Comparison of ENCODE assay signal across 14 cellular contexts in genomic region chr7:113918946-113919345, GRCh38. TPM values are rescaled to one million over a fixed set of nuclear protein-coding genes. Genes with fewer than 3 reads are reported as not detected.
DNase-seq lines count a peak whose midpoint lies in the region; ATAC-seq and TF ChIP-seq lines count a peak whose summit lies in the region.
"Had no signal": no experiment of that assay in that cellular context is flagged by ENCODE, and none has a peak within 500 bp of the region (broad histone marks: within the 10 kb centered on the region; RNA-seq: fewer than 3 reads in every experiment).

TSS of gene PPP1R3A (minus strand) at chr7:113919009. CDS start at chr7:113918996, 13 bp downstream.

- H3K27ac Mint-ChIP-seq in progenitor cell of endocrine pancreas = peak within 1 kb of the TSS; percentile 1
- H3K27ac Mint-ChIP-seq: activated naive CD8-positive, alpha-beta T cell; T-helper 2 cell treated with Interferon-gamma antibody and Interleukin-4, amounts not matched to agents 5 μg/mL and 100 μg/mL, for 36 hours had no signal

- H3K9me3 Mint-ChIP-seq in progenitor cell of endocrine pancreas (ENCODE audit: low read depth) = peaks cover 3% of the 10 kb centered on the region
- H3K9me3 Mint-ChIP-seq: IgD-negative memory B cell; T-helper 2 cell treated with Interferon-gamma antibody and Interleukin-4, amounts not matched to agents 5 μg/mL and 100 μg/mL, for 36 hours had no signal

- no peaks in the 10 kb centered on the region for H3K9me3 ChIP-seq in MM.1S (replicated peaks; ENCODE audit: insufficient read depth, low read length)
- H3K9me3 ChIP-seq in Peyer's patch = no peaks in the 10 kb centered on the region

- no peak within 1 kb of the TSS for H3K4me3 Mint-ChIP-seq in progenitor cell of endocrine pancreas (ENCODE audit: low read depth)
- H3K4me3 Mint-ChIP-seq: activated naive CD8-positive, alpha-beta T cell; IgD-negative memory B cell; T-helper 2 cell treated with Interferon-gamma antibody and Interleukin-4, amounts not matched to agents 5 μg/mL and 100 μg/mL, for 36 hours had no signal

- H2AFZ ChIP-seq in MM.1S (ENCODE audit: low read length) = no peak within 1 kb of the TSS

- no peaks in the 10 kb centered on the region for H3K79me2 ChIP-seq in MM.1S (ENCODE audit: low read length)

- no peaks in the 10 kb centered on the region for H3K9me2 ChIP-seq in MM.1S (replicated peaks; ENCODE audit: insufficient read depth, low read length)

- H3K27me3 ChIP-seq in H7 (ENCODE audit: control insufficient read depth, insufficient read depth, low read length) (no peaks in the 10 kb centered on the region), MM.1S (replicated peaks; ENCODE audit: insufficient read depth, low read length) (no peaks in the 10 kb centered on the region), Peyer's patch (no peaks in the 10 kb centered on the region)

- H3K27ac ChIP-seq in MM.1S (ENCODE audit: low read length) (no peak within 1 kb of the TSS), Peyer's patch (no peak within 1 kb of the TSS)

- H3K4me3 ChIP-seq in H7 (ENCODE audit: insufficient read depth, low read depth, low read length) (no peak within 1 kb of the TSS), MM.1S (ENCODE audit: low read length) (no peak within 1 kb of the TSS), choroid plexus epithelial cell (ENCODE audit: low read depth, low read length) (no peak within 1 kb of the TSS), Peyer's patch (no peak within 1 kb of the TSS)

- H3K36me3 Mint-ChIP-seq in progenitor cell of endocrine pancreas (ENCODE audit: insufficient read depth) = no peaks in the 10 kb centered on the region
- H3K36me3 Mint-ChIP-seq: activated naive CD8-positive, alpha-beta T cell; IgD-negative memory B cell had no signal

- TF ChIP-seq CTCF in MM.1S (IDR thresholded peaks at IDR 0.05; ENCODE audit: low read length) (0 out of 2 replicates have a peak, but pooled peaks have one; percentile 3), choroid plexus epithelial cell (conservative IDR thresholded peaks at IDR 0.05; ENCODE audit: low read depth, low read length) (peak; percentile 41), progenitor cell of endocrine pancreas (IDR thresholded peaks at IDR 0.05; ENCODE audit: unreplicated experiment) (no peak), Peyer's patch (IDR thresholded peaks at IDR 0.05) (no peak)

- no peak for ATAC-seq in GM21515 (IDR thresholded peaks at IDR 0.05; ENCODE audit: unreplicated experiment)

- no peaks in the 10 kb centered on the region for H3K4me1 ChIP-seq in MM.1S (ENCODE audit: low read length)
- H3K4me1 ChIP-seq in Peyer's patch = no peaks in the 10 kb centered on the region

- DNase-seq in H7 = peak; percentile 6
- no peak for DNase-seq in MM.1S
- DNase-seq in choroid plexus epithelial cell (ENCODE audit: low read depth) = peak; percentile 39
- DNase-seq in progenitor cell of endocrine pancreas (ENCODE audit: low spot score, unreplicated experiment) = no peak
- DNase-seq in Peyer's patch = no peak
- DNase-seq in activated naive CD4-positive, alpha-beta T cell treated with anti-CD3 and anti-CD28 coated beads, Interleukin-2, amount 50 U/mL, for 16 hours = no peak
- DNase-seq: NCI-H187 treated with DMSO at 0.1 percent for 48 hours had no signal

- H4K20me1 ChIP-seq in MM.1S (ENCODE audit: insufficient read depth, low read length) = no peaks in the 10 kb centered on the region

- TF ChIP-seq POLR2A in Peyer's patch (IDR thresholded peaks at IDR 0.05) = no peak

- H3K4me2 ChIP-seq in MM.1S (ENCODE audit: low read depth, low read length) = no peak within 1 kb of the TSS

- H3K27me3 Mint-ChIP-seq in progenitor cell of endocrine pancreas = no peaks in the 10 kb centered on the region
- H3K27me3 Mint-ChIP-seq: activated naive CD8-positive, alpha-beta T cell; IgD-negative memory B cell had no signal

- no peaks in the 10 kb centered on the region for H3F3A ChIP-seq in MM.1S (ENCODE audit: insufficient read depth, low read length)

- H3K36me3 ChIP-seq in H7 (replicated peaks; ENCODE audit: control insufficient read depth, insufficient read depth, low read length) (no peaks in the 10 kb centered on the region), MM.1S (replicated peaks; ENCODE audit: insufficient read depth, low read length) (no peaks in the 10 kb centered on the region), Peyer's patch (no peaks in the 10 kb centered on the region)

- no peak within 1 kb of the TSS for H3K9ac ChIP-seq in MM.1S (ENCODE audit: low read length)

- H3K4me1 Mint-ChIP-seq in progenitor cell of endocrine pancreas (ENCODE audit: low read depth) = no peaks in the 10 kb centered on the region
- H3K4me1 Mint-ChIP-seq: IgD-negative memory B cell had no signal

RNA-seq across cellular contexts. Expression of gene PPP1R3A, which starts in this region (rescaled TPM):
- not detected in 2 replicates for total RNA-seq in H7 (2014; rRNA removed; shearing (Covaris generic))
- total RNA-seq in progenitor cell of endocrine pancreas = not detected in 2 replicates
- not detected for total RNA-seq in Peyer's patch
- total RNA-seq: activated CD8-positive, alpha-beta memory T cell treated with anti-CD3 and anti-CD28 coated beads for 36 hours; fibroblast of lung; temporal lobe had no signal

Comparison
In these comparisons a context has a peak if more than half of its experiments do, and no peak if none do; other contexts are left out.
1. Peak in DNase-seq in H7; RNA of the gene not detected or under 1 TPM.
2. CTCF ChIP-seq: peak in MM.1S (single experiment) and choroid plexus epithelial cell (single experiment); none in progenitor cell of endocrine pancreas (single experiment) and Peyer's patch (0 of 6).